8 cellular contexts compared by ENCODE assay signal in the genomic region with DNA sequence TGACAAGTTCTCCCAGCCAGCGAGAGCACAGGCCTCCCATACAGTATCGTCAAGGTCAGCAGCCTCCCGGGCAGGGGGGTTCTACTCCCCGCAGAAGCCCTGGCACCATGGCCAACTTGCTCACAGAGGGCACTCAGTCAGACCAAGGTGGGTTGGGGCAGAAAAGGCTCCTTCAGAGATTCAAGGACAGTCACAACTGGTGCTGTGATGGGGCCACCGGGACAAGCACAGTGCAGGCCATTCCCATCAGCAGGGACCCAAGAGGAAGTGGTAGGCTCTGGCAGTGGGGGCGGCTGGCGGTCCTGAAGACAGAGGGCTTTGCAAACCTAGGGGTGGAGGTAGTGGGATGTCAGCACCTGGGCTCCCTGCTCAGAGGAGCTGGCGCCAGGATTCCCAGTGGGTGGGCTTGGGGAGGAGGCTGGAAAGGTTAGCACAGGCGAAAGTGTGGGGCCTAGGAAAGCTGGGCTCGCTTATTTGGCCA. TPM values are rescaled to one million over a fixed set of nuclear protein-coding genes. Genes with fewer than 3 reads are reported as not detected.
DNase-seq lines count a peak whose midpoint lies in the region; ATAC-seq, FAIRE-seq and TF ChIP-seq lines count a peak whose summit lies in the region.

No MANE protein-coding gene starts in this region.

- ATAC-seq in pancreas = no peak

- FAIRE-seq in pancreas (lab: Jason Lieb, UNC) = no peak

- peak overlapping the region; percentile 71 to 81 (median 74) for H3K4me3 ChIP-seq in esophagus muscularis mucosa
- H3K4me3 ChIP-seq in pancreas = peak overlapping the region in 2 of 4 donors; percentile 14 to 81

- H3K27me3 Mint-ChIP-seq in activated CD4-positive, alpha-beta memory T cell treated with anti-CD3 and anti-CD28 coated beads, Interleukin-2, amount 10 ng/mL, durations not matched to agents 7 days and 5 days = no peaks in the 10 kb centered on the region

- H3K4me3 Mint-ChIP-seq in activated CD4-positive, alpha-beta memory T cell treated with anti-CD3 and anti-CD28 coated beads, Interleukin-2, amount 10 ng/mL, durations not matched to agents 7 days and 5 days = peak overlapping the region; percentile 97

- intact Hi-C loops in esophagus muscularis mucosa (cut with DNase I) = loop anchor here (2.0 to 10.0 kb wide), 3 partner anchors 35 to 94 kb away; partner anchors contain the start of gene SLC25A45
- intact Hi-C loops in pancreas (cut with DNase I) = loop anchor here in 2 of 3 donors (2.0 to 5.0 kb wide), 3 partner anchors 50 to 95 kb away; no protein-coding TSS in a partner anchor

- POLR2A ChIA-PET in activated CD4-positive, alpha-beta memory T cell treated with anti-CD3 and anti-CD28 coated beads, Interleukin-2, amount 10 ng/mL, durations not matched to agents 7 days and 5 days (lab: Charles Lee) = interaction anchor here (0.9 to 20.7 kb wide), 18 partner anchors 9 to 282 kb away, joined by 3 to 6840 read pairs (median 9); partner anchors contain the start of genes DPF2, EHBP1L1, FAM89B and FRMD8

- TF ChIP-seq POLR2A in esophagus muscularis mucosa (IDR thresholded peaks at IDR 0.05; ENCODE audit: low read depth) = no peak

- H3K9me3 ChIP-seq in esophagus muscularis mucosa (no peaks in the 10 kb centered on the region), pancreas (no peaks in the 10 kb centered on the region)

- no peaks in the 10 kb centered on the region for H3K9me3 Mint-ChIP-seq in activated CD4-positive, alpha-beta memory T cell treated with anti-CD3 and anti-CD28 coated beads, Interleukin-2, amount 10 ng/mL, durations not matched to agents 7 days and 5 days

- CTCF ChIA-PET in activated CD4-positive, alpha-beta memory T cell treated with anti-CD3 and anti-CD28 coated beads, Interleukin-2, amount 10 ng/mL, durations not matched to agents 7 days and 5 days (lab: Charles Lee) = interaction anchor here (0.8 to 17.1 kb wide), 24 partner anchors 11 to 156 kb away, joined by 3 to 447 read pairs (median 6); partner anchors contain the start of genes FRMD8 and MALAT1

- H3K27ac Mint-ChIP-seq in activated CD4-positive, alpha-beta memory T cell treated with anti-CD3 and anti-CD28 coated beads, Interleukin-2, amount 10 ng/mL, durations not matched to agents 7 days and 5 days = peak overlapping the region; percentile 99

- H3K4me1 Mint-ChIP-seq in activated CD4-positive, alpha-beta memory T cell treated with anti-CD3 and anti-CD28 coated beads, Interleukin-2, amount 10 ng/mL, durations not matched to agents 7 days and 5 days = peaks cover 42% of the 10 kb centered on the region

- peak; percentile 38 to 55 for DNase-seq in NCI-H2081 (lab: John Stamatoyannopoulos, UW)
- no peak for DNase-seq in NCI-H2081 treated with DMSO at 0.1 percent for 48 hours (lab: John Stamatoyannopoulos, UW)
- DNase-seq in activated CD4-positive, alpha-beta memory T cell treated with anti-CD3 and anti-CD28 coated beads, Interleukin-2, amount 10 ng/mL, durations not matched to agents 7 days and 5 days = peak; percentile 39
- DNase-seq in esophagus muscularis mucosa (ENCODE audit: extremely low spot score) = no peak
- peak; percentile 55 to 78 (median 62) for DNase-seq in pancreas
- DNase-seq in midbrain (lab: John Stamatoyannopoulos, UW) = no peak
- DNase-seq in NCI-H2171 (lab: John Stamatoyannopoulos, UW) = no peak
- DNase-seq in iPS-NIHi7 (ENCODE audit: extremely low spot score) = no peak

- TF ChIP-seq CTCF in esophagus muscularis mucosa (IDR thresholded peaks at IDR 0.05) = no peak
- TF ChIP-seq CTCF in pancreas (IDR thresholded peaks at IDR 0.05) = no peak

- H3K27ac ChIP-seq in esophagus muscularis mucosa (replicated peaks in 1 of 4) = peak overlapping the region; percentile 97 to 99 (median 99)
- H3K27ac ChIP-seq in pancreas = peak overlapping the region; percentile 98 to 99 (median 99)

- no peak for TF ChIP-seq EP300 in esophagus muscularis mucosa (IDR thresholded peaks at IDR 0.05)

- H3K36me3 Mint-ChIP-seq in activated CD4-positive, alpha-beta memory T cell treated with anti-CD3 and anti-CD28 coated beads, Interleukin-2, amount 10 ng/mL, durations not matched to agents 7 days and 5 days (ENCODE audit: low read depth) = peaks cover 15% of the 10 kb centered on the region

- H3K27me3 ChIP-seq in esophagus muscularis mucosa (no peaks in the 10 kb centered on the region), pancreas (no peaks in the 10 kb centered on the region)

- H3K4me1 ChIP-seq in esophagus muscularis mucosa (peaks cover 58 to 68% (median 66%) of the 10 kb centered on the region in 4 donors), pancreas (peaks cover 36 to 51% (median 44%) of the 10 kb centered on the region in 3 donors)

- H3K36me3 ChIP-seq in esophagus muscularis mucosa = peaks cover 0 to 19% (median 3%) of the 10 kb centered on the region in 4 donors
- no peaks in the 10 kb centered on the region for H3K36me3 ChIP-seq in pancreas

- 34% methylated on average over 7 of the region's 10 CpGs for WGBS in esophagus muscularis mucosa
- 33 to 36% methylated on average over 10 of the region's 10 CpGs for WGBS in pancreas, 2 donors

RNA-seq across cellular contexts. Expression of gene NEAT1, which starts 5.3 kb away (rescaled TPM):
- total RNA-seq in activated CD4-positive, alpha-beta memory T cell treated with anti-CD3 and anti-CD28 coated beads, Interleukin-2, amount 10 ng/mL, durations not matched to agents 7 days and 5 days = 1,000 to 10,000 TPM; 1,222 to 1,245 TPM
- total RNA-seq in esophagus muscularis mucosa (100 to 1,000 TPM in 2 of 4 donors, 10 to 100 TPM in 2; 42.8 to 181 (median 96.0) TPM), pancreas (1,000 to 10,000 TPM in 1 of 6 donors, 100 to 1,000 TPM in 5; 295 to 1,475 (median 528) TPM)
- 1,000 to 10,000 TPM; 1,390 to 2,770 TPM for polyA plus RNA-seq in pancreas

RNA-seq across cellular contexts. Expression of gene FRMD8, which starts 30.8 kb away (rescaled TPM):
- 10 to 100 TPM; 53.9 to 61.3 TPM for total RNA-seq in activated CD4-positive, alpha-beta memory T cell treated with anti-CD3 and anti-CD28 coated beads, Interleukin-2, amount 10 ng/mL, durations not matched to agents 7 days and 5 days
- total RNA-seq in esophagus muscularis mucosa (10 to 100 TPM; 30.4 to 37.3 (median 34.7) TPM), pancreas (10 to 100 TPM; 15.4 to 28.9 (median 18.8) TPM)
- polyA plus RNA-seq in pancreas = 10 to 100 TPM; 15.0 to 15.7 TPM

RNA-seq across cellular contexts. Expression of gene SLC25A45, which starts 34.8 kb away (rescaled TPM):
- total RNA-seq in activated CD4-positive, alpha-beta memory T cell treated with anti-CD3 and anti-CD28 coated beads, Interleukin-2, amount 10 ng/mL, durations not matched to agents 7 days and 5 days = 10 to 100 TPM; 19.4 to 19.8 TPM
- 10 to 100 TPM in 1 of 4 donors, 1 to 10 TPM in 3; 4.6 to 11.3 (median 5.9) TPM for total RNA-seq in esophagus muscularis mucosa
- 10 to 100 TPM; 16.2 to 53.4 (median 26.3) TPM for total RNA-seq in pancreas
- 10 to 100 TPM; 38.0 to 58.2 TPM for polyA plus RNA-seq in pancreas

Comparison
In these comparisons a context has a peak if more than half of its experiments do, and no peak if none do; other contexts are left out.
1. DNase-seq: peak in NCI-H2081 (2 of 2), activated CD4-positive, alpha-beta memory T cell treated with anti-CD3 and anti-CD28 coated beads, Interleukin-2, amount 10 ng/mL, durations not matched to agents 7 days and 5 days (single experiment) and pancreas (6 of 6); none in NCI-H2081 treated with DMSO at 0.1 percent for 48 hours (single experiment), esophagus muscularis mucosa (single experiment), midbrain (single experiment), NCI-H2171 (single experiment) and iPS-NIHi7 (single experiment).